ENCODE assay signal across 11 cellular contexts in genomic region chr7:35697414-35698175, GRCh38. TPM values are rescaled to one million over a fixed set of nuclear protein-coding genes. Genes with fewer than 3 reads are reported as not detected.
DNase-seq lines count a peak whose midpoint lies in the region; ATAC-seq, FAIRE-seq and TF ChIP-seq lines count a peak whose summit lies in the region.
"Had no signal": no experiment of that assay in that cellular context is flagged by ENCODE, and none has a peak within 500 bp of the region (broad histone marks: within the 10 kb centered on the region; RNA-seq: fewer than 3 reads in every experiment).

No MANE protein-coding gene starts in this region.

- POLR2A ChIA-PET in A549 (lab: Yijun Ruan, JAX), result interaction anchor here (0.8 kb wide), 1 partner anchor 103 kb away, joined by 3 read pairs; the partner anchor contains the start of gene SEPTIN7

- intact Hi-C loops in activated T-helper 1 cell treated with anti-CD3 and anti-CD28 coated beads, Interleukin-12 subunit alpha, Interleukin-12 subunit beta, Interleukin-2, Interleukin-4 antibody, amounts not matched to agents 30 ng/mL and 10 ng/mL and 1 ng/mL, durations not matched to agents 14 hours and 24 hours and 36 hours (cut with micrococcal nuclease), result loop anchor here (10.0 kb wide), 2 partner anchors 587 to 697 kb away; no protein-coding TSS in a partner anchor
- intact Hi-C loops in body of pancreas (cut with DNase I), result loop anchor here (10.0 kb wide), 1 partner anchor 107 kb away; the partner anchor contains the start of gene SEPTIN7

- no peaks in the 10 kb centered on the region for H3K9me2 ChIP-seq in hepatocyte (replicated peaks; ENCODE audit: insufficient read depth)

- H4K20me1 ChIP-seq in hepatocyte (ENCODE audit: insufficient read depth, poor library complexity, severe bottlenecking), result peaks cover 1% of the 10 kb centered on the region

- H3K4me2 ChIP-seq in A549 (peak overlapping the region; percentile 48), hepatocyte (no peak overlapping the region)

- ATAC-seq in A549 (no peak), body of pancreas (no peak)
- ATAC-seq in stimulated activated naive B cell treated with anti-CD40 and anti-IgM and Interleukin-4, amounts not matched to agents 10 μg/mL and 1 μg/mL and 100 μg/mL, for 72 hours (replicated peaks), result no peak

- no peak for FAIRE-seq in A549 (lab: Jason Lieb, UNC)
- FAIRE-seq in H54 (lab: Jason Lieb, UNC), result peak; percentile 68
- FAIRE-seq: GM12892 had no signal

- DNase-seq in A549 (ENCODE audit: low read depth in 1 of 2, low spot score in 1 of 2) (peak in 1 of 2 experiments; percentile 33), H54 (ENCODE audit: insufficient read length, low spot score) (peak; percentile 68), hepatocyte (ENCODE audit: low spot score) (no peak), NCI-H774 (lab: John Stamatoyannopoulos, UW) (no peak), body of pancreas (no peak)
- no peak for DNase-seq in activated T-helper 1 cell treated with anti-CD3 and anti-CD28 coated beads, Interleukin-12 subunit alpha, Interleukin-12 subunit beta, Interleukin-2, Interleukin-4 antibody, amounts not matched to agents 30 ng/mL and 10 ng/mL and 1 ng/mL, durations not matched to agents 14 hours and 24 hours and 36 hours (ENCODE audit: low spot score)
- no peak for DNase-seq in activated effector memory CD4-positive, alpha-beta T cell treated with anti-CD3 and anti-CD28 coated beads, Interleukin-2, amount 50 U/mL, for 16 hours
- DNase-seq in stimulated activated naive B cell treated with anti-CD40 and anti-IgM and Interleukin-4, amounts not matched to agents 10 μg/mL and 1 μg/mL and 100 μg/mL, for 72 hours, result no peak

- no peak overlapping the region for H2AFZ ChIP-seq in hepatocyte
- H2AFZ ChIP-seq: parathyroid adenoma had no signal

- H3K4me3 Mint-ChIP-seq in activated T-helper 1 cell treated with anti-CD3 and anti-CD28 coated beads, Interleukin-12 subunit alpha, Interleukin-12 subunit beta, Interleukin-2, Interleukin-4 antibody, amounts not matched to agents 30 ng/mL and 10 ng/mL and 1 ng/mL, durations not matched to agents 14 hours and 24 hours and 36 hours, result peak overlapping the region; percentile 99
- no peak overlapping the region for H3K4me3 Mint-ChIP-seq in stimulated activated naive B cell treated with anti-CD40 and anti-IgM and Interleukin-4, amounts not matched to agents 10 μg/mL and 1 μg/mL and 100 μg/mL, for 72 hours
- H3K4me3 Mint-ChIP-seq: CD14-positive monocyte had no signal

- WGBS in A549 (ENCODE audit: missing lambda C conversion rate), result 74% methylated on average over 10 of the region's 10 CpGs
- WGBS in hepatocyte (ENCODE audit: low lambda C conversion rate, missing lambda C conversion rate), result 74% methylated on average over 10 of the region's 10 CpGs
- WGBS in body of pancreas, 2 donors, result 85 to 87% methylated on average over 10 of the region's 10 CpGs

- no peak for TF ChIP-seq EP300 in A549 (IDR thresholded peaks at IDR 0.05)

- H3K27ac Mint-ChIP-seq in activated T-helper 1 cell treated with anti-CD3 and anti-CD28 coated beads, Interleukin-12 subunit alpha, Interleukin-12 subunit beta, Interleukin-2, Interleukin-4 antibody, amounts not matched to agents 30 ng/mL and 10 ng/mL and 1 ng/mL, durations not matched to agents 14 hours and 24 hours and 36 hours, result no peak overlapping the region
- no peak overlapping the region for H3K27ac Mint-ChIP-seq in stimulated activated naive B cell treated with anti-CD40 and anti-IgM and Interleukin-4, amounts not matched to agents 10 μg/mL and 1 μg/mL and 100 μg/mL, for 72 hours

- peaks cover 63% of the 10 kb centered on the region for H3K4me1 Mint-ChIP-seq in activated T-helper 1 cell treated with anti-CD3 and anti-CD28 coated beads, Interleukin-12 subunit alpha, Interleukin-12 subunit beta, Interleukin-2, Interleukin-4 antibody, amounts not matched to agents 30 ng/mL and 10 ng/mL and 1 ng/mL, durations not matched to agents 14 hours and 24 hours and 36 hours (ENCODE audit: low read depth)
- peaks cover 19 to 49% of the 10 kb centered on the region in 2 donors for H3K4me1 Mint-ChIP-seq in stimulated activated naive B cell treated with anti-CD40 and anti-IgM and Interleukin-4, amounts not matched to agents 10 μg/mL and 1 μg/mL and 100 μg/mL, for 72 hours

- H3K27me3 ChIP-seq in hepatocyte (no peaks in the 10 kb centered on the region), body of pancreas (no peaks in the 10 kb centered on the region)

- TF ChIP-seq POLR2A in A549 (IDR thresholded peaks at IDR 0.05; ENCODE audit: low read length) (no peak), H54 (IDR thresholded peaks at IDR 0.05; ENCODE audit: low read depth, low read length) (no peak), body of pancreas (IDR thresholded peaks at IDR 0.05) (no peak)

- H3K27me3 Mint-ChIP-seq in activated T-helper 1 cell treated with anti-CD3 and anti-CD28 coated beads, Interleukin-12 subunit alpha, Interleukin-12 subunit beta, Interleukin-2, Interleukin-4 antibody, amounts not matched to agents 30 ng/mL and 10 ng/mL and 1 ng/mL, durations not matched to agents 14 hours and 24 hours and 36 hours (ENCODE audit: insufficient read depth), result no peaks in the 10 kb centered on the region
- no peaks in the 10 kb centered on the region for H3K27me3 Mint-ChIP-seq in stimulated activated naive B cell treated with anti-CD40 and anti-IgM and Interleukin-4, amounts not matched to agents 10 μg/mL and 1 μg/mL and 100 μg/mL, for 72 hours

- no peaks in the 10 kb centered on the region for H3K36me3 ChIP-seq in hepatocyte (replicated peaks; ENCODE audit: insufficient read depth, low read depth)
- H3K36me3 ChIP-seq in body of pancreas (replicated peaks in 1 of 2; ENCODE audit: insufficient read depth in 1 of 2, low read depth in 2 of 2), result no peaks in the 10 kb centered on the region

- no peak for TF ChIP-seq RAD21 in A549 (conservative IDR thresholded peaks at IDR 0.05 in 1 of 2, IDR thresholded peaks at IDR 0.05 in 1 of 2)

- H3K9me3 Mint-ChIP-seq in activated T-helper 1 cell treated with anti-CD3 and anti-CD28 coated beads, Interleukin-12 subunit alpha, Interleukin-12 subunit beta, Interleukin-2, Interleukin-4 antibody, amounts not matched to agents 30 ng/mL and 10 ng/mL and 1 ng/mL, durations not matched to agents 14 hours and 24 hours and 36 hours, result no peaks in the 10 kb centered on the region
- no peaks in the 10 kb centered on the region for H3K9me3 Mint-ChIP-seq in stimulated activated naive B cell treated with anti-CD40 and anti-IgM and Interleukin-4, amounts not matched to agents 10 μg/mL and 1 μg/mL and 100 μg/mL, for 72 hours

- H3K36me3 Mint-ChIP-seq in activated T-helper 1 cell treated with anti-CD3 and anti-CD28 coated beads, Interleukin-12 subunit alpha, Interleukin-12 subunit beta, Interleukin-2, Interleukin-4 antibody, amounts not matched to agents 30 ng/mL and 10 ng/mL and 1 ng/mL, durations not matched to agents 14 hours and 24 hours and 36 hours (ENCODE audit: low read depth), result peaks cover 12% of the 10 kb centered on the region
- H3K36me3 Mint-ChIP-seq in stimulated activated naive B cell treated with anti-CD40 and anti-IgM and Interleukin-4, amounts not matched to agents 10 μg/mL and 1 μg/mL and 100 μg/mL, for 72 hours, result peaks cover 15 to 16% of the 10 kb centered on the region in 2 donors

- 0 out of 6 replicates have a peak overlapping the region, but pooled peaks of 1 of the 2 experiments have one; percentile 16 for H3K27ac ChIP-seq in A549
- H3K27ac ChIP-seq in hepatocyte, result peak overlapping the region; percentile 41
- no peak overlapping the region for H3K27ac ChIP-seq in body of pancreas
- H3K27ac ChIP-seq: parathyroid adenoma had no signal

- H3K79me2 ChIP-seq in hepatocyte, result peaks cover 27% of the 10 kb centered on the region

- H3K4me1 ChIP-seq in A549, result peaks cover 36% of the 10 kb centered on the region
- peaks cover 9% of the 10 kb centered on the region for H3K4me1 ChIP-seq in hepatocyte (ENCODE audit: insufficient read depth)
- H3K4me1 ChIP-seq in body of pancreas, result peaks cover 24% of the 10 kb centered on the region

- no peak overlapping the region for H3K4me3 ChIP-seq in A549
- no peak overlapping the region for H3K4me3 ChIP-seq in hepatocyte
- H3K4me3 ChIP-seq in body of pancreas, result no peak overlapping the region

- CTCF ChIA-PET in A549 (lab: Yijun Ruan, JAX), result interaction anchor here (0.6 to 8.0 kb wide), 8 partner anchors 12 to 621 kb away, joined by 3 to 57 read pairs (median 4); no protein-coding TSS in a partner anchor

- H3K9me3 ChIP-seq in A549 (no peaks in the 10 kb centered on the region), hepatocyte (ENCODE audit: low read depth) (no peaks in the 10 kb centered on the region), body of pancreas (no peaks in the 10 kb centered on the region)

- TF ChIP-seq CTCF in A549 (IDR thresholded peaks at IDR 0.05), result no peak
- TF ChIP-seq CTCF in hepatocyte (IDR thresholded peaks at IDR 0.05; ENCODE audit: poor library complexity), result no peak
- TF ChIP-seq CTCF in body of pancreas (IDR thresholded peaks at IDR 0.05), result no peak

TF ChIP-seq in A549, 52 proteins besides CTCF, POLR2A, EP300 and RAD21:
- TF ChIP-seq ATOH8 (CRISPR knock-in tag; IDR thresholded peaks at IDR 0.05; ENCODE audit: low read depth) (no peak), FOSL2 (IDR thresholded peaks at IDR 0.05) (no peak), FOSL2 (CRISPR knock-in tag; IDR thresholded peaks at IDR 0.05) (0 out of 2 replicates have a peak, but pooled peaks have one; percentile 25), TP53 (CRISPR knock-in tag; IDR thresholded peaks at IDR 0.05) (no peak), ZFP36 (IDR thresholded peaks at IDR 0.05; ENCODE audit: borderline replicate concordance, partially characterized antibody) (no peak), ZSCAN20 (CRISPR knock-in tag; IDR thresholded peaks at IDR 0.05) (no peak)

RNA-seq across cellular contexts. Expression of gene HERPUD2, which starts 2.7 kb away (rescaled TPM):
- polyA plus RNA-seq in A549 (2011; rRNA removed) (34.8 and 47.8 TPM in 2 replicates), A549 (2017; fragmentation: RNase III; extraction: RNeasy Plus Mini Kit Qiagen cat#74134 plus additional on column Dnase treatment) (11.7 to 15.3 TPM (median 13.2 TPM) in 3 replicates), hepatocyte (26.8 and 28.0 TPM in 2 replicates)
- 18.0 and 25.4 TPM in 2 replicates for polyA plus RNA-seq in A549 (2012; cell fraction: cytosol; rRNA removed)
- polyA plus RNA-seq in A549 (2012; cell fraction: nucleus; rRNA removed), result 16.1 and 21.7 TPM in 2 replicates
- polyA minus RNA-seq in A549 (2011; rRNA and poly(A)+ RNA removed), result 68.1 and 80.1 TPM in 2 replicates
- total RNA-seq in activated T-helper 1 cell treated with anti-CD3 and anti-CD28 coated beads, Interleukin-12 subunit alpha, Interleukin-12 subunit beta, Interleukin-2, Interleukin-4 antibody, amounts not matched to agents 30 ng/mL and 10 ng/mL and 1 ng/mL, durations not matched to agents 14 hours and 24 hours and 36 hours, result 24.7 and 24.8 TPM in 2 replicates
- total RNA-seq in hepatocyte (25.5 and 31.3 TPM in 2 replicates), body of pancreas (10 to 100 TPM; 19.4 to 21.5 TPM)
